ENCODE assay signal across 1 cellular context in the genomic region with DNA sequence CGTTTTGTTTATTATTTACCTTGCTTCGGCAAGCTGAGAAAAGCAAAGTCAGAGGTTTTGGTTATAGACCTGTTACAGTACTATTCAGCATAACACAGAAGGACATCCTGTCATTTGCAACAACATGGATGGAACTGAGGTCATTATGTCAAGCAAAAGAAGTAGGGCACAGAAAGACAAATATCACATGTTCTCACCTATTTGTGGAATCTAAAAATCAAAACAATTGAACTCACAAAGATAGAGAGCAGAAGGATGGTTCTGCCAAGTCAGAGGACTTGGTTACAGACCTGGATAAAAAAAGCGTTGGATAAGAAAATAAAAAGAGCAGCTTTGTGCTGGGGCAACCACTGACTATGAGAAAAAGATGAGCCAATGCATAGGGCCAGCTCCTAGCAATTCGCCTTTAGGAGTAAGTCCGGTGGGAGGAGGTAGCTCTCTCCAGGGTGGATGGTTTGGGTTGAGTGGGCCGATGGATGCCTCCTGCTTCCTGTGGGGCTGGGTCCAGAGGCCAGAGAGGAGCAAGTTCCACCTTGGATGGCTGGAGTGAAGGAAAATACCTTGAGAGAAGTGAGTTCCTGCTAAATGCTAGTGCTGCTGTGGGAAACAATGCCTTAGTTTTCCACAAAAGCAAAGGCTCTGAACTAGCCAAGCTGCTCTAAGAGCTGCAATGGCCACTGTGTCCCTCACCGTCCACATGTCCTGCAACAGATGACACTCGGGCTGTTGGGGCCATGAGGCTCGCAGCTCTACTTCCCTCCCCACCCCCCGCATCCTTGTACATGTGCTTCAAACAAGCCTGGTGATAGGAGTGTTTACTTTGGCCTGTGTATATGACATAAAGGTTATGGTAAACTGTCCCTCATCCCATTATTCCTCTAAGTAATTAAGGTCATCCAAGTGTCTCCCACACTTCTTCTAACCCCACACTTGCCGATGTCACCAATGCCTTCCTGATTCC.
TF ChIP-seq lines count a peak whose summit lies in the region.

No MANE protein-coding gene starts in this region.

TF ChIP-seq in HepG2, 621 proteins besides CTCF, POLR2A, EP300 and RAD21 (continued from another document and continues in another):
- no peak for TF ChIP-seq THAP9 (CRISPR knock-in tag; IDR thresholded peaks at IDR 0.05; ENCODE audit: borderline replicate concordance)
- TF ChIP-seq LRRFIP1 (CRISPR knock-in tag; conservative IDR thresholded peaks at IDR 0.05) = no peak
- no peak for TF ChIP-seq ZNF766 (CRISPR knock-in tag; IDR thresholded peaks at IDR 0.05; ENCODE audit: borderline replicate concordance)
- TF ChIP-seq MTF1 (CRISPR knock-in tag; IDR thresholded peaks at IDR 0.05) = no peak
- TF ChIP-seq, protein P1, sequence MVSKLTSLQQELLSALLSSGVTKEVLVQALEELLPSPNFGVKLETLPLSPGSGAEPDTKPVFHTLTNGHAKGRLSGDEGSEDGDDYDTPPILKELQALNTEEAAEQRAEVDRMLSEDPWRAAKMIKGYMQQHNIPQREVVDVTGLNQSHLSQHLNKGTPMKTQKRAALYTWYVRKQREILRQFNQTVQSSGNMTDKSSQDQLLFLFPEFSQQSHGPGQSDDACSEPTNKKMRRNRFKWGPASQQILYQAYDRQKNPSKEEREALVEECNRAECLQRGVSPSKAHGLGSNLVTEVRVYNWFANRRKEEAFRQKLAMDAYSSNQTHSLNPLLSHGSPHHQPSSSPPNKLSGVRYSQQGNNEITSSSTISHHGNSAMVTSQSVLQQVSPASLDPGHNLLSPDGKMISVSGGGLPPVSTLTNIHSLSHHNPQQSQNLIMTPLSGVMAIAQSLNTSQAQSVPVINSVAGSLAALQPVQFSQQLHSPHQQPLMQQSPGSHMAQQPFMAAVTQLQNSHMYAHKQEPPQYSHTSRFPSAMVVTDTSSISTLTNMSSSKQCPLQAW (CRISPR knock-in tag; IDR thresholded peaks at IDR 0.05) = no peak
- TF ChIP-seq ZNF446 (CRISPR knock-in tag; IDR thresholded peaks at IDR 0.05) = no peak
- no peak for TF ChIP-seq CENPT (CRISPR knock-in tag; IDR thresholded peaks at IDR 0.05; ENCODE audit: low read depth)
- no peak for TF ChIP-seq KDM5A (IDR thresholded peaks at IDR 0.05; ENCODE audit: borderline replicate concordance, low read length)
- TF ChIP-seq AHDC1 (CRISPR knock-in tag; IDR thresholded peaks at IDR 0.05; ENCODE audit: borderline replicate concordance) = no peak
- TF ChIP-seq SMARCC2 (IDR thresholded peaks at IDR 0.05) = no peak
- no peak for TF ChIP-seq ZBTB10 (CRISPR knock-in tag; IDR thresholded peaks at IDR 0.05; ENCODE audit: borderline replicate concordance)
- no peak for TF ChIP-seq ETV5 (CRISPR knock-in tag; IDR thresholded peaks at IDR 0.05; ENCODE audit: borderline replicate concordance)
- peak; percentile 66 for TF ChIP-seq ZNF687 (CRISPR knock-in tag; IDR thresholded peaks at IDR 0.05)
- no peak for TF ChIP-seq MAFG (CRISPR knock-in tag; IDR thresholded peaks at IDR 0.05)
- 0 out of 2 replicates have a peak, but pooled peaks have one; percentile 44 for TF ChIP-seq ARNTL (CRISPR knock-in tag; IDR thresholded peaks at IDR 0.05)
- no peak for TF ChIP-seq ZNF337 (CRISPR knock-in tag; IDR thresholded peaks at IDR 0.05; ENCODE audit: borderline replicate concordance, low read depth)
- TF ChIP-seq ZFX (CRISPR knock-in tag; IDR thresholded peaks at IDR 0.05; ENCODE audit: low read depth) = 0 out of 2 replicates have a peak, but pooled peaks have one; percentile 30
- TF ChIP-seq SNRNP70 (IDR thresholded peaks at IDR 0.05; ENCODE audit: low read depth, low read length) = no peak
- TF ChIP-seq ZBTB44 (CRISPR knock-in tag; IDR thresholded peaks at IDR 0.05) = no peak
